In the genomic region with DNA sequence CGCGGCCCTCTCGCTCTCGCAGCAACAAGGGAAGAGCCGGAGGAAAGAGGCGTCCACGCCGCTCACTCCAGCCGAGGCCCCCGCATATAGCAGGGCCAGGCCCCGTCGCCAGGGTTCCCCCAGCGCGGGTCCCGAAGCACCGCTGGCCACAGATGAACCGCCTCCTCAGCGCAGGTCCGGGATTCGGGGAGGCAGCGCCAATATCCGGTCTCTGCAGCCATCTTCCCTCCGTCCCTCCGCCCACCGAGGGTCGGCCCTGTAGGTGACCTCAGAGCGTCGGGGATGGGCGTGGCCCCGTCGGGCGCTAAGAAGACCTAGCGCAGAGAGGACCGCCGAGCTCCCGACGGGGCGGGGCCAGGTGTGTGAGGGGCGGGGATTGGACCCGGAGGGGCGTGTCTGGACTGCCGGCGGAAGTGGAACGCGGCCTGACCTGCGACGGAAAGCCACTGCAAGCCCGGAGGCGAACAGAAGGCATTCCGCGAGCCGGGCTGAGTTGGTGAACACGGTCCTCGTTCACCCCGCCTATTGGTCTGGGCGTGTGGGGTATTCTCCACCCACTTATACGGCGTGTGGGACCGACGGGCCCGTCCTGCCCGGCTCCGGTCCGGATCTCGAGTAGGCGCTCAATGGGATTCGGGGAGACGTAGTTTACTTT, we compare ENCODE assay signal across 1 cellular context.
A peak's percentile ranks its signal among the peaks of the same experiment; 100 is the strongest.
TF ChIP-seq lines count a peak whose summit lies in the region.

No MANE protein-coding gene starts in this region.

TF ChIP-seq in WTC11, 78 proteins besides CTCF, POLR2A, EP300 and RAD21 (continued from another document and continues in another):
- TF ChIP-seq, protein P1, sequence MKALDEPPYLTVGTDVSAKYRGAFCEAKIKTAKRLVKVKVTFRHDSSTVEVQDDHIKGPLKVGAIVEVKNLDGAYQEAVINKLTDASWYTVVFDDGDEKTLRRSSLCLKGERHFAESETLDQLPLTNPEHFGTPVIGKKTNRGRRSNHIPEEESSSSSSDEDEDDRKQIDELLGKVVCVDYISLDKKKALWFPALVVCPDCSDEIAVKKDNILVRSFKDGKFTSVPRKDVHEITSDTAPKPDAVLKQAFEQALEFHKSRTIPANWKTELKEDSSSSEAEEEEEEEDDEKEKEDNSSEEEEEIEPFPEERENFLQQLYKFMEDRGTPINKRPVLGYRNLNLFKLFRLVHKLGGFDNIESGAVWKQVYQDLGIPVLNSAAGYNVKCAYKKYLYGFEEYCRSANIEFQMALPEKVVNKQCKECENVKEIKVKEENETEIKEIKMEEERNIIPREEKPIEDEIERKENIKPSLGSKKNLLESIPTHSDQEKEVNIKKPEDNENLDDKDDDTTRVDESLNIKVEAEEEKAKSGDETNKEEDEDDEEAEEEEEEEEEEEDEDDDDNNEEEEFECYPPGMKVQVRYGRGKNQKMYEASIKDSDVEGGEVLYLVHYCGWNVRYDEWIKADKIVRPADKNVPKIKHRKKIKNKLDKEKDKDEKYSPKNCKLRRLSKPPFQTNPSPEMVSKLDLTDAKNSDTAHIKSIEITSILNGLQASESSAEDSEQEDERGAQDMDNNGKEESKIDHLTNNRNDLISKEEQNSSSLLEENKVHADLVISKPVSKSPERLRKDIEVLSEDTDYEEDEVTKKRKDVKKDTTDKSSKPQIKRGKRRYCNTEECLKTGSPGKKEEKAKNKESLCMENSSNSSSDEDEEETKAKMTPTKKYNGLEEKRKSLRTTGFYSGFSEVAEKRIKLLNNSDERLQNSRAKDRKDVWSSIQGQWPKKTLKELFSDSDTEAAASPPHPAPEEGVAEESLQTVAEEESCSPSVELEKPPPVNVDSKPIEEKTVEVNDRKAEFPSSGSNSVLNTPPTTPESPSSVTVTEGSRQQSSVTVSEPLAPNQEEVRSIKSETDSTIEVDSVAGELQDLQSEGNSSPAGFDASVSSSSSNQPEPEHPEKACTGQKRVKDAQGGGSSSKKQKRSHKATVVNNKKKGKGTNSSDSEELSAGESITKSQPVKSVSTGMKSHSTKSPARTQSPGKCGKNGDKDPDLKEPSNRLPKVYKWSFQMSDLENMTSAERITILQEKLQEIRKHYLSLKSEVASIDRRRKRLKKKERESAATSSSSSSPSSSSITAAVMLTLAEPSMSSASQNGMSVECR (CRISPR knock-in tag; IDR thresholded peaks at IDR 0.05; ENCODE audit: borderline replicate concordance), result no peak
- TF ChIP-seq, protein P2, sequence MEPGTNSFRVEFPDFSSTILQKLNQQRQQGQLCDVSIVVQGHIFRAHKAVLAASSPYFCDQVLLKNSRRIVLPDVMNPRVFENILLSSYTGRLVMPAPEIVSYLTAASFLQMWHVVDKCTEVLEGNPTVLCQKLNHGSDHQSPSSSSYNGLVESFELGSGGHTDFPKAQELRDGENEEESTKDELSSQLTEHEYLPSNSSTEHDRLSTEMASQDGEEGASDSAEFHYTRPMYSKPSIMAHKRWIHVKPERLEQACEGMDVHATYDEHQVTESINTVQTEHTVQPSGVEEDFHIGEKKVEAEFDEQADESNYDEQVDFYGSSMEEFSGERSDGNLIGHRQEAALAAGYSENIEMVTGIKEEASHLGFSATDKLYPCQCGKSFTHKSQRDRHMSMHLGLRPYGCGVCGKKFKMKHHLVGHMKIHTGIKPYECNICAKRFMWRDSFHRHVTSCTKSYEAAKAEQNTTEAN (CRISPR knock-in tag; IDR thresholded peaks at IDR 0.05), result no peak
- TF ChIP-seq, protein P3, sequence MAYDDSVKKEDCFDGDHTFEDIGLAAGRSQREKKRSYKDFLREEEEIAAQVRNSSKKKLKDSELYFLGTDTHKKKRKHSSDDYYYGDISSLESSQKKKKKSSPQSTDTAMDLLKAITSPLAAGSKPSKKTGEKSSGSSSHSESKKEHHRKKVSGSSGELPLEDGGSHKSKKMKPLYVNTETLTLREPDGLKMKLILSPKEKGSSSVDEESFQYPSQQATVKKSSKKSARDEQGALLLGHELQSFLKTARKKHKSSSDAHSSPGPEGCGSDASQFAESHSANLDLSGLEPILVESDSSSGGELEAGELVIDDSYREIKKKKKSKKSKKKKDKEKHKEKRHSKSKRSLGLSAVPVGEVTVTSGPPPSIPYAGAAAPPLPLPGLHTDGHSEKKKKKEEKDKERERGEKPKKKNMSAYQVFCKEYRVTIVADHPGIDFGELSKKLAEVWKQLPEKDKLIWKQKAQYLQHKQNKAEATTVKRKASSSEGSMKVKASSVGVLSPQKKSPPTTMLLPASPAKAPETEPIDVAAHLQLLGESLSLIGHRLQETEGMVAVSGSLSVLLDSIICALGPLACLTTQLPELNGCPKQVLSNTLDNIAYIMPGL (CRISPR knock-in tag; IDR thresholded peaks at IDR 0.05), result peak; percentile 44
- TF ChIP-seq, protein P4, sequence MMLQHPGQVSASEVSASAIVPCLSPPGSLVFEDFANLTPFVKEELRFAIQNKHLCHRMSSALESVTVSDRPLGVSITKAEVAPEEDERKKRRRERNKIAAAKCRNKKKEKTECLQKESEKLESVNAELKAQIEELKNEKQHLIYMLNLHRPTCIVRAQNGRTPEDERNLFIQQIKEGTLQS (CRISPR knock-in tag; conservative IDR thresholded peaks at IDR 0.05), result no peak
- TF ChIP-seq, protein P5, sequence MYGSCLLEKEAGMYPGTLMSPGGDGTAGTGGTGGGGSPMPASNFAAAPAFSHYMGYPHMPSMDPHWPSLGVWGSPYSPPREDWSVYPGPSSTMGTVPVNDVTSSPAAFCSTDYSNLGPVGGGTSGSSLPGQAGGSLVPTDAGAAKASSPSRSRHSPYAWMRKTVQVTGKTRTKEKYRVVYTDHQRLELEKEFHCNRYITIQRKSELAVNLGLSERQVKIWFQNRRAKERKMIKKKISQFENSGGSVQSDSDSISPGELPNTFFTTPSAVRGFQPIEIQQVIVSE (CRISPR knock-in tag; IDR thresholded peaks at IDR 0.05; ENCODE audit: borderline replicate concordance), result no peak
- TF ChIP-seq TEAD4 (CRISPR knock-in tag; IDR thresholded peaks at IDR 0.05), result 0 out of 2 replicates have a peak, but pooled peaks have one; percentile 19
- TF ChIP-seq SMAD3 (CRISPR knock-in tag; IDR thresholded peaks at IDR 0.05; ENCODE audit: borderline replicate concordance), result 0 out of 2 replicates have a peak, but pooled peaks have one; percentile 48
- TF ChIP-seq CREB1 (CRISPR knock-in tag; IDR thresholded peaks at IDR 0.05), result peak; percentile 58; the same call in 1 of the 2 replicates
- no peak for TF ChIP-seq CBFB (CRISPR knock-in tag; IDR thresholded peaks at IDR 0.05; ENCODE audit: low read depth)
- TF ChIP-seq ZNF671 (CRISPR knock-in tag; IDR thresholded peaks at IDR 0.05), result no peak
- TF ChIP-seq, protein P6, sequence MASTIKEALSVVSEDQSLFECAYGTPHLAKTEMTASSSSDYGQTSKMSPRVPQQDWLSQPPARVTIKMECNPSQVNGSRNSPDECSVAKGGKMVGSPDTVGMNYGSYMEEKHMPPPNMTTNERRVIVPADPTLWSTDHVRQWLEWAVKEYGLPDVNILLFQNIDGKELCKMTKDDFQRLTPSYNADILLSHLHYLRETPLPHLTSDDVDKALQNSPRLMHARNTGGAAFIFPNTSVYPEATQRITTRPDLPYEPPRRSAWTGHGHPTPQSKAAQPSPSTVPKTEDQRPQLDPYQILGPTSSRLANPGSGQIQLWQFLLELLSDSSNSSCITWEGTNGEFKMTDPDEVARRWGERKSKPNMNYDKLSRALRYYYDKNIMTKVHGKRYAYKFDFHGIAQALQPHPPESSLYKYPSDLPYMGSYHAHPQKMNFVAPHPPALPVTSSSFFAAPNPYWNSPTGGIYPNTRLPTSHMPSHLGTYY (CRISPR knock-in tag; IDR thresholded peaks at IDR 0.05), result no peak
- TF ChIP-seq, protein P7, sequence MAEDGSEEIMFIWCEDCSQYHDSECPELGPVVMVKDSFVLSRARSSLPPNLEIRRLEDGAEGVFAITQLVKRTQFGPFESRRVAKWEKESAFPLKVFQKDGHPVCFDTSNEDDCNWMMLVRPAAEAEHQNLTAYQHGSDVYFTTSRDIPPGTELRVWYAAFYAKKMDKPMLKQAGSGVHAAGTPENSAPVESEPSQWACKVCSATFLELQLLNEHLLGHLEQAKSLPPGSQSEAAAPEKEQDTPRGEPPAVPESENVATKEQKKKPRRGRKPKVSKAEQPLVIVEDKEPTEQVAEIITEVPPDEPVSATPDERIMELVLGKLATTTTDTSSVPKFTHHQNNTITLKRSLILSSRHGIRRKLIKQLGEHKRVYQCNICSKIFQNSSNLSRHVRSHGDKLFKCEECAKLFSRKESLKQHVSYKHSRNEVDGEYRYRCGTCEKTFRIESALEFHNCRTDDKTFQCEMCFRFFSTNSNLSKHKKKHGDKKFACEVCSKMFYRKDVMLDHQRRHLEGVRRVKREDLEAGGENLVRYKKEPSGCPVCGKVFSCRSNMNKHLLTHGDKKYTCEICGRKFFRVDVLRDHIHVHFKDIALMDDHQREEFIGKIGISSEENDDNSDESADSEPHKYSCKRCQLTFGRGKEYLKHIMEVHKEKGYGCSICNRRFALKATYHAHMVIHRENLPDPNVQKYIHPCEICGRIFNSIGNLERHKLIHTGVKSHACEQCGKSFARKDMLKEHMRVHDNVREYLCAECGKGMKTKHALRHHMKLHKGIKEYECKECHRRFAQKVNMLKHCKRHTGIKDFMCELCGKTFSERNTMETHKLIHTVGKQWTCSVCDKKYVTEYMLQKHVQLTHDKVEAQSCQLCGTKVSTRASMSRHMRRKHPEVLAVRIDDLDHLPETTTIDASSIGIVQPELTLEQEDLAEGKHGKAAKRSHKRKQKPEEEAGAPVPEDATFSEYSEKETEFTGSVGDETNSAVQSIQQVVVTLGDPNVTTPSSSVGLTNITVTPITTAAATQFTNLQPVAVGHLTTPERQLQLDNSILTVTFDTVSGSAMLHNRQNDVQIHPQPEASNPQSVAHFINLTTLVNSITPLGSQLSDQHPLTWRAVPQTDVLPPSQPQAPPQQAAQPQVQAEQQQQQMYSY (CRISPR knock-in tag; IDR thresholded peaks at IDR 0.05), result peak; percentile 43; the same call in 1 of the 2 replicates
- peak; percentile 87 for TF ChIP-seq ZNF121 (CRISPR knock-in tag; IDR thresholded peaks at IDR 0.05)
- peak; percentile 96 for TF ChIP-seq SP1 (CRISPR knock-in tag; conservative IDR thresholded peaks at IDR 0.05)
- TF ChIP-seq, protein P8, sequence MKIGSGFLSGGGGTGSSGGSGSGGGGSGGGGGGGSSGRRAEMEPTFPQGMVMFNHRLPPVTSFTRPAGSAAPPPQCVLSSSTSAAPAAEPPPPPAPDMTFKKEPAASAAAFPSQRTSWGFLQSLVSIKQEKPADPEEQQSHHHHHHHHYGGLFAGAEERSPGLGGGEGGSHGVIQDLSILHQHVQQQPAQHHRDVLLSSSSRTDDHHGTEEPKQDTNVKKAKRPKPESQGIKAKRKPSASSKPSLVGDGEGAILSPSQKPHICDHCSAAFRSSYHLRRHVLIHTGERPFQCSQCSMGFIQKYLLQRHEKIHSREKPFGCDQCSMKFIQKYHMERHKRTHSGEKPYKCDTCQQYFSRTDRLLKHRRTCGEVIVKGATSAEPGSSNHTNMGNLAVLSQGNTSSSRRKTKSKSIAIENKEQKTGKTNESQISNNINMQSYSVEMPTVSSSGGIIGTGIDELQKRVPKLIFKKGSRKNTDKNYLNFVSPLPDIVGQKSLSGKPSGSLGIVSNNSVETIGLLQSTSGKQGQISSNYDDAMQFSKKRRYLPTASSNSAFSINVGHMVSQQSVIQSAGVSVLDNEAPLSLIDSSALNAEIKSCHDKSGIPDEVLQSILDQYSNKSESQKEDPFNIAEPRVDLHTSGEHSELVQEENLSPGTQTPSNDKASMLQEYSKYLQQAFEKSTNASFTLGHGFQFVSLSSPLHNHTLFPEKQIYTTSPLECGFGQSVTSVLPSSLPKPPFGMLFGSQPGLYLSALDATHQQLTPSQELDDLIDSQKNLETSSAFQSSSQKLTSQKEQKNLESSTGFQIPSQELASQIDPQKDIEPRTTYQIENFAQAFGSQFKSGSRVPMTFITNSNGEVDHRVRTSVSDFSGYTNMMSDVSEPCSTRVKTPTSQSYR (CRISPR knock-in tag; IDR thresholded peaks at IDR 0.05), result 0 out of 2 replicates have a peak, but pooled peaks have one; percentile 38
- TF ChIP-seq, protein P9, sequence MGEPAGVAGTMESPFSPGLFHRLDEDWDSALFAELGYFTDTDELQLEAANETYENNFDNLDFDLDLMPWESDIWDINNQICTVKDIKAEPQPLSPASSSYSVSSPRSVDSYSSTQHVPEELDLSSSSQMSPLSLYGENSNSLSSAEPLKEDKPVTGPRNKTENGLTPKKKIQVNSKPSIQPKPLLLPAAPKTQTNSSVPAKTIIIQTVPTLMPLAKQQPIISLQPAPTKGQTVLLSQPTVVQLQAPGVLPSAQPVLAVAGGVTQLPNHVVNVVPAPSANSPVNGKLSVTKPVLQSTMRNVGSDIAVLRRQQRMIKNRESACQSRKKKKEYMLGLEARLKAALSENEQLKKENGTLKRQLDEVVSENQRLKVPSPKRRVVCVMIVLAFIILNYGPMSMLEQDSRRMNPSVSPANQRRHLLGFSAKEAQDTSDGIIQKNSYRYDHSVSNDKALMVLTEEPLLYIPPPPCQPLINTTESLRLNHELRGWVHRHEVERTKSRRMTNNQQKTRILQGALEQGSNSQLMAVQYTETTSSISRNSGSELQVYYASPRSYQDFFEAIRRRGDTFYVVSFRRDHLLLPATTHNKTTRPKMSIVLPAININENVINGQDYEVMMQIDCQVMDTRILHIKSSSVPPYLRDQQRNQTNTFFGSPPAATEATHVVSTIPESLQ (CRISPR knock-in tag; IDR thresholded peaks at IDR 0.05), result no peak
- TF ChIP-seq, protein P10, sequence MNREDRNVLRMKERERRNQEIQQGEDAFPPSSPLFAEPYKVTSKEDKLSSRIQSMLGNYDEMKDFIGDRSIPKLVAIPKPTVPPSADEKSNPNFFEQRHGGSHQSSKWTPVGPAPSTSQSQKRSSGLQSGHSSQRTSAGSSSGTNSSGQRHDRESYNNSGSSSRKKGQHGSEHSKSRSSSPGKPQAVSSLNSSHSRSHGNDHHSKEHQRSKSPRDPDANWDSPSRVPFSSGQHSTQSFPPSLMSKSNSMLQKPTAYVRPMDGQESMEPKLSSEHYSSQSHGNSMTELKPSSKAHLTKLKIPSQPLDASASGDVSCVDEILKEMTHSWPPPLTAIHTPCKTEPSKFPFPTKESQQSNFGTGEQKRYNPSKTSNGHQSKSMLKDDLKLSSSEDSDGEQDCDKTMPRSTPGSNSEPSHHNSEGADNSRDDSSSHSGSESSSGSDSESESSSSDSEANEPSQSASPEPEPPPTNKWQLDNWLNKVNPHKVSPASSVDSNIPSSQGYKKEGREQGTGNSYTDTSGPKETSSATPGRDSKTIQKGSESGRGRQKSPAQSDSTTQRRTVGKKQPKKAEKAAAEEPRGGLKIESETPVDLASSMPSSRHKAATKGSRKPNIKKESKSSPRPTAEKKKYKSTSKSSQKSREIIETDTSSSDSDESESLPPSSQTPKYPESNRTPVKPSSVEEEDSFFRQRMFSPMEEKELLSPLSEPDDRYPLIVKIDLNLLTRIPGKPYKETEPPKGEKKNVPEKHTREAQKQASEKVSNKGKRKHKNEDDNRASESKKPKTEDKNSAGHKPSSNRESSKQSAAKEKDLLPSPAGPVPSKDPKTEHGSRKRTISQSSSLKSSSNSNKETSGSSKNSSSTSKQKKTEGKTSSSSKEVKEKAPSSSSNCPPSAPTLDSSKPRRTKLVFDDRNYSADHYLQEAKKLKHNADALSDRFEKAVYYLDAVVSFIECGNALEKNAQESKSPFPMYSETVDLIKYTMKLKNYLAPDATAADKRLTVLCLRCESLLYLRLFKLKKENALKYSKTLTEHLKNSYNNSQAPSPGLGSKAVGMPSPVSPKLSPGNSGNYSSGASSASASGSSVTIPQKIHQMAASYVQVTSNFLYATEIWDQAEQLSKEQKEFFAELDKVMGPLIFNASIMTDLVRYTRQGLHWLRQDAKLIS (CRISPR knock-in tag; IDR thresholded peaks at IDR 0.05; ENCODE audit: borderline replicate concordance), result peak; percentile 63; the same call in 1 of the 2 replicates
- TF ChIP-seq, protein P11, sequence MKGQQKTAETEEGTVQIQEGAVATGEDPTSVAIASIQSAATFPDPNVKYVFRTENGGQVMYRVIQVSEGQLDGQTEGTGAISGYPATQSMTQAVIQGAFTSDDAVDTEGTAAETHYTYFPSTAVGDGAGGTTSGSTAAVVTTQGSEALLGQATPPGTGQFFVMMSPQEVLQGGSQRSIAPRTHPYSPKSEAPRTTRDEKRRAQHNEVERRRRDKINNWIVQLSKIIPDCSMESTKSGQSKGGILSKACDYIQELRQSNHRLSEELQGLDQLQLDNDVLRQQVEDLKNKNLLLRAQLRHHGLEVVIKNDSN (CRISPR knock-in tag; IDR thresholded peaks at IDR 0.05), result 0 out of 2 replicates have a peak, but pooled peaks have one; percentile 33
- peak; percentile 77 for TF ChIP-seq ZNF232 (CRISPR knock-in tag; IDR thresholded peaks at IDR 0.05)
- TF ChIP-seq ZBTB21 (CRISPR knock-in tag; IDR thresholded peaks at IDR 0.05; ENCODE audit: borderline replicate concordance), result peak; percentile 80; the same call in 1 of the 2 replicates
- TF ChIP-seq ZNF138 (CRISPR knock-in tag; conservative IDR thresholded peaks at IDR 0.05), result no peak
